Comparison of ENCODE assay signal across 8 cellular contexts in genomic region chr7:100584046-100584676, GRCh38. TPM values are rescaled to one million over a fixed set of nuclear protein-coding genes. Genes with fewer than 3 reads are reported as not detected.
DNase-seq lines count a peak whose midpoint lies in the region; TF ChIP-seq lines count a peak whose summit lies in the region.

No MANE protein-coding gene starts in this region.

- no peak overlapping the region for H3T11ph ChIP-seq in H9 (ENCODE audit: low read length)

- peaks cover 8% of the 10 kb centered on the region for H3K23me2 ChIP-seq in H9 (ENCODE audit: insufficient read length, low read depth, low read length, poor library complexity, severe bottlenecking)

- no peak overlapping the region for H2BK15ac ChIP-seq in H9 (ENCODE audit: low read depth, low read length)

- H3K36me3 ChIP-seq in sigmoid colon: peaks cover 22 to 40% (median 26%) of the 10 kb centered on the region in 4 donors

- no peak overlapping the region for H2AFZ ChIP-seq in H9 (ENCODE audit: low read length)

- peak overlapping the region; percentile 78 for H3K4me2 ChIP-seq in H9 (ENCODE audit: insufficient read depth, insufficient read length, low read length)

- TF ChIP-seq EP300 in sigmoid colon (IDR thresholded peaks at IDR 0.05): no peak

- DNase-seq in H9 (no peak), SKM-1 (lab: John Stamatoyannopoulos, UW; ENCODE audit: unreplicated experiment) (peak; percentile 94), fibroblast of mammary gland (ENCODE audit: low read depth) (peak; percentile 27), sigmoid colon (peak; percentile 68), AG08396 (ENCODE audit: low spot score) (no peak), nucleus accumbens (lab: John Stamatoyannopoulos, UW) (no peak), NCI-H446 treated with DMSO at 0.1 percent for 48 hours (lab: John Stamatoyannopoulos, UW) (no peak), superior temporal gyrus (ENCODE audit: extremely low spot score) (no peak)

- peak overlapping the region; percentile 87 for H3K4me3 ChIP-seq in fibroblast of mammary gland (ENCODE audit: control insufficient read depth, low read depth, low read length)
- H3K4me3 ChIP-seq in sigmoid colon: peak overlapping the region; percentile 90 to 99 (median 94)

- no peak overlapping the region for H2BK12ac ChIP-seq in H9 (ENCODE audit: insufficient read length, low read depth, low read length)

- intact Hi-C loops in sigmoid colon (cut with DNase I): loop anchor here (10.0 kb wide), 1 partner anchor 271 kb away; the partner anchor contains the start of gene SLC12A9

- H3K56ac ChIP-seq in H9 (ENCODE audit: insufficient read length, low read depth, low read length): no peak overlapping the region

- peak overlapping the region; percentile 5 for H3K18ac ChIP-seq in H9 (ENCODE audit: insufficient read length, low read depth, low read length)

- no peak overlapping the region for H4K91ac ChIP-seq in H9 (ENCODE audit: insufficient read length, low read depth, low read length)

- no peak overlapping the region for H3K14ac ChIP-seq in H9 (ENCODE audit: insufficient read depth, low read length)

- no peak overlapping the region for H3K23ac ChIP-seq in H9 (ENCODE audit: insufficient read length, low read depth, low read length)

- no peaks in the 10 kb centered on the region for H3K79me1 ChIP-seq in H9 (ENCODE audit: insufficient read depth, low read depth, low read length, poor library complexity, severe bottlenecking)

- H3K27ac ChIP-seq in H9 (ENCODE audit: insufficient read length, low read depth, low read length) (no peak overlapping the region), sigmoid colon (peak overlapping the region; percentile 89 to 96 (median 92))

- TF ChIP-seq POLR2A in sigmoid colon (IDR thresholded peaks at IDR 0.05): no peak

- no peak overlapping the region for H2BK20ac ChIP-seq in H9 (ENCODE audit: low read depth, low read length, poor library complexity, severe bottlenecking)

- no CpG with 5 or more reads among the region's 15 CpGs for WGBS in H9 (ENCODE audit: extremely low coverage, insufficient read length, low lambda C conversion rate)
- 18 to 45% methylated on average over 15 of the region's 15 CpGs for WGBS in sigmoid colon, 2 donors

- peak overlapping the region; percentile 84 to 99 (median 99) for H3K27ac Mint-ChIP-seq in H9

- H3K27me3 Mint-ChIP-seq in H9 (ENCODE audit: low read depth): peaks cover 10% of the 10 kb centered on the region

- H3K4me1 Mint-ChIP-seq in H9: peaks cover 24 to 31% of the 10 kb centered on the region in 2 experiments

- TF ChIP-seq CTCF in H9 (conservative IDR thresholded peaks at IDR 0.05) (no peak), fibroblast of mammary gland (conservative IDR thresholded peaks at IDR 0.05; ENCODE audit: control insufficient read depth, insufficient read depth, low read depth, low read length) (no peak), sigmoid colon (IDR thresholded peaks at IDR 0.05) (no peak)

- H2AK5ac ChIP-seq in H9 (ENCODE audit: insufficient read length, low read length): no peak overlapping the region

- peaks cover 4% of the 10 kb centered on the region; the same call in 1 of the 2 replicates for H3K4me1 ChIP-seq in H9 (ENCODE audit: insufficient read depth, low read length)
- H3K4me1 ChIP-seq in sigmoid colon: peaks cover 0 to 44% (median 35%) of the 10 kb centered on the region in 4 donors

- H2BK120ac ChIP-seq in H9 (ENCODE audit: low read depth, low read length, poor library complexity, severe bottlenecking): no peak overlapping the region

- no peaks in the 10 kb centered on the region for H3K9me3 Mint-ChIP-seq in H9

- H3K9me3 ChIP-seq in H9 (ENCODE audit: control insufficient read depth, low read depth, low read length) (no peaks in the 10 kb centered on the region), sigmoid colon (no peaks in the 10 kb centered on the region)

- no peaks in the 10 kb centered on the region for H4K20me1 ChIP-seq in H9 (ENCODE audit: control insufficient read depth, insufficient read depth, insufficient read length)

- H2BK5ac ChIP-seq in H9 (ENCODE audit: insufficient read length, low read length): no peak overlapping the region

- no peaks in the 10 kb centered on the region for H3K79me2 ChIP-seq in H9 (ENCODE audit: insufficient read depth, low read length)

- peak overlapping the region; percentile 90 to 98 for H3K4me3 Mint-ChIP-seq in H9

- H4K5ac ChIP-seq in H9 (ENCODE audit: insufficient read length, low read depth, low read length): no peak overlapping the region

- H3K4ac ChIP-seq in H9 (ENCODE audit: low read depth, low read length): no peak overlapping the region

- H3K27me3 ChIP-seq in H9 (ENCODE audit: insufficient read depth, low read length) (no peaks in the 10 kb centered on the region), sigmoid colon (no peaks in the 10 kb centered on the region)

- no peak overlapping the region for H4K8ac ChIP-seq in H9 (replicated peaks; ENCODE audit: insufficient read length, low read depth, low read length)

- H3K36me3 Mint-ChIP-seq in H9 (ENCODE audit: insufficient read depth in 1 of 3, low read depth in 3 of 3): peaks cover 4 to 9% (median 5%) of the 10 kb centered on the region in 3 experiments; a peak in 2 of 7 replicates

- H3K9ac ChIP-seq in H9 (ENCODE audit: extremely low read depth, insufficient read length, low read length): no peak overlapping the region

RNA-seq across cellular contexts. Expression of gene LRCH4, which starts 1.8 kb away (rescaled TPM):
- 36.8 and 39.1 TPM in 2 replicates for total RNA-seq in H9 (2021)
- 10 to 100 TPM; 28.9 to 74.5 (median 42.9) TPM for total RNA-seq in sigmoid colon
- 10 to 100 TPM; 28.2 to 92.3 (median 40.7) TPM for polyA plus RNA-seq in sigmoid colon

RNA-seq across cellular contexts. Expression of gene FBXO24, which starts 2.0 kb away (rescaled TPM):
- total RNA-seq in H9 (2021) (0.85 and 1.3 TPM in 2 replicates), sigmoid colon (1 to 10 TPM in 1 of 4 donors, under 1 TPM in 2, not detected in 1; 0.27 to 2.8 (median 0.71) TPM)
- 1 to 10 TPM in 1 of 3 donors, under 1 TPM in 2; 0.46 to 1.2 (median 0.95) TPM for polyA plus RNA-seq in sigmoid colon

RNA-seq across cellular contexts. Expression of gene SAP25, which starts 10.5 kb away (rescaled TPM):
- total RNA-seq in H9 (2021): 4.2 and 5.1 TPM in 2 replicates
- total RNA-seq in sigmoid colon: 1 to 10 TPM in 2 of 4 donors, under 1 TPM in 1, not detected in 1; 0.71 to 2.5 (median 1.9) TPM
- 1 to 10 TPM in 1 of 3 donors, not detected in 2; 7.2 TPM for polyA plus RNA-seq in sigmoid colon

RNA-seq across cellular contexts. Expression of gene PCOLCE, which starts 18.0 kb away (rescaled TPM):
- total RNA-seq in H9 (2021) (25.8 and 26.1 TPM in 2 replicates), sigmoid colon (10 to 100 TPM; 14.3 to 76.4 (median 21.4) TPM)
- polyA plus RNA-seq in sigmoid colon: 10 to 100 TPM in 2 of 3 donors, 1 to 10 TPM in 1; 2.3 to 36.7 (median 10.8) TPM

RNA-seq across cellular contexts. Expression of gene MOSPD3, which starts 28.2 kb away (rescaled TPM):
- total RNA-seq in H9 (2021): 16.7 and 17.5 TPM in 2 replicates
- total RNA-seq in sigmoid colon: 10 to 100 TPM in 3 of 4 donors, 1 to 10 TPM in 1; 8.0 to 16.4 (median 12.0) TPM
- 10 to 100 TPM; 18.0 to 19.2 (median 18.7) TPM for polyA plus RNA-seq in sigmoid colon

Comparison
In these comparisons a context has a peak if more than half of its experiments do, and no peak if none do; other contexts are left out.
1. DNase-seq: peak in SKM-1 (single experiment), fibroblast of mammary gland (single experiment) and sigmoid colon (single experiment); none in H9 (single experiment), AG08396 (single experiment), nucleus accumbens (0 of 56), NCI-H446 treated with DMSO at 0.1 percent for 48 hours (single experiment) and superior temporal gyrus (single experiment).